ENCODE assay signal across 8 cellular contexts in genomic region chr4:1346781-1347409, GRCh38. TPM values are rescaled to one million over a fixed set of nuclear protein-coding genes. Genes with fewer than 3 reads are reported as not detected.
DNase-seq lines count a peak whose midpoint lies in the region; ATAC-seq and TF ChIP-seq lines count a peak whose summit lies in the region.

A gene with protein sequence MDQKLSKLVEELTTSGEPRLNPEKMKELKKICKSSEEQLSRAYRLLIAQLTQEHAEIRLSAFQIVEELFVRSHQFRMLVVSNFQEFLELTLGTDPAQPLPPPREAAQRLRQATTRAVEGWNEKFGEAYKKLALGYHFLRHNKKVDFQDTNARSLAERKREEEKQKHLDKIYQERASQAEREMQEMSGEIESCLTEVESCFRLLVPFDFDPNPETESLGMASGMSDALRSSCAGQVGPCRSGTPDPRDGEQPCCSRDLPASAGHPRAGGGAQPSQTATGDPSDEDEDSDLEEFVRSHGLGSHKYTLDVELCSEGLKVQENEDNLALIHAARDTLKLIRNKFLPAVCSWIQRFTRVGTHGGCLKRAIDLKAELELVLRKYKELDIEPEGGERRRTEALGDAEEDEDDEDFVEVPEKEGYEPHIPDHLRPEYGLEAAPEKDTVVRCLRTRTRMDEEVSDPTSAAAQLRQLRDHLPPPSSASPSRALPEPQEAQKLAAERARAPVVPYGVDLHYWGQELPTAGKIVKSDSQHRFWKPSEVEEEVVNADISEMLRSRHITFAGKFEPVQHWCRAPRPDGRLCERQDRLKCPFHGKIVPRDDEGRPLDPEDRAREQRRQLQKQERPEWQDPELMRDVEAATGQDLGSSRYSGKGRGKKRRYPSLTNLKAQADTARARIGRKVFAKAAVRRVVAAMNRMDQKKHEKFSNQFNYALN (plus strand): TSS chr4:1347208. CDS start chr4:1348092, 884 bp downstream.

- no peaks in the 10 kb centered on the region for H3K36me3 ChIP-seq in kidney epithelial cell (ENCODE audit: control insufficient read depth, insufficient read depth, low read length)

- TF ChIP-seq CTCF in chondrocyte (IDR thresholded peaks at IDR 0.05) (no peak), kidney epithelial cell (IDR thresholded peaks at IDR 0.05; ENCODE audit: insufficient read depth, low read length, poor library complexity, severe bottlenecking) (no peak)

- no peaks in the 10 kb centered on the region for H3K9me3 Mint-ChIP-seq in chondrocyte (ENCODE audit: low read depth)

- peak within 1 kb of the TSS; percentile 93 for H3K27ac Mint-ChIP-seq in chondrocyte (ENCODE audit: unreplicated experiment)

- H3K27me3 ChIP-seq in kidney epithelial cell (ENCODE audit: control insufficient read depth, insufficient read depth, low read length) = no peaks in the 10 kb centered on the region

- peaks cover 53% of the 10 kb centered on the region for H3K4me1 Mint-ChIP-seq in chondrocyte (ENCODE audit: low read depth)

- DNase-seq in AML-193 (lab: John Stamatoyannopoulos, UW) = peak; percentile 96 to 97
- peak; percentile 88 for DNase-seq in NCI-H510A treated with DMSO at 0.1 percent for 48 hours (lab: John Stamatoyannopoulos, UW)
- peak; percentile 100 for DNase-seq in activated CD4-positive, alpha-beta T cell treated with anti-CD3 and anti-CD28 coated beads for 24 hours (ENCODE audit: low read depth in 2 of 2)
- DNase-seq in chondrocyte (ENCODE audit: low spot score) = peak; percentile 100
- DNase-seq in kidney epithelial cell (ENCODE audit: low read depth) = peak; percentile 95
- DNase-seq in stimulated activated CD4-positive, alpha-beta T cell treated with anti-CD3 and anti-CD28 coated beads, Interleukin-15, amount 100 ng/mL, for 48 hours (ENCODE audit: low read depth in 2 of 2) = peak; percentile 100

- H3K4me3 Mint-ChIP-seq in chondrocyte (ENCODE audit: unreplicated experiment) = peak within 1 kb of the TSS; percentile 93

- peak; percentile 60 for TF ChIP-seq POLR2A in GM19193 (IDR thresholded peaks at IDR 0.05; ENCODE audit: extremely low read depth, insufficient read depth, insufficient read length)

- peaks cover 3% of the 10 kb centered on the region for H3K36me3 Mint-ChIP-seq in chondrocyte (ENCODE audit: low read depth)

- H3K4me3 ChIP-seq in kidney epithelial cell (ENCODE audit: low read depth, low read length) = peak within 1 kb of the TSS; percentile 85

- ATAC-seq in HG03439 (IDR thresholded peaks at IDR 0.05; ENCODE audit: unreplicated experiment) = peak; percentile 91

- H3K27me3 Mint-ChIP-seq in chondrocyte (ENCODE audit: low read depth) = no peaks in the 10 kb centered on the region

RNA-seq across cellular contexts. Expression of the gene that starts here (rescaled TPM):
- total RNA-seq in chondrocyte (20.7 to 35.1 TPM (median 20.9 TPM) in 3 replicates), kidney epithelial cell (13.0 and 13.5 TPM in 2 replicates)

Comparison
In these comparisons a context has a peak if more than half of its experiments do, and no peak if none do; other contexts are left out.
1. Peak in every context shown above with its lines: DNase-seq, ATAC-seq and H3K4me3 ChIP-seq.